9 cellular contexts compared by ENCODE assay signal in the genomic region with DNA sequence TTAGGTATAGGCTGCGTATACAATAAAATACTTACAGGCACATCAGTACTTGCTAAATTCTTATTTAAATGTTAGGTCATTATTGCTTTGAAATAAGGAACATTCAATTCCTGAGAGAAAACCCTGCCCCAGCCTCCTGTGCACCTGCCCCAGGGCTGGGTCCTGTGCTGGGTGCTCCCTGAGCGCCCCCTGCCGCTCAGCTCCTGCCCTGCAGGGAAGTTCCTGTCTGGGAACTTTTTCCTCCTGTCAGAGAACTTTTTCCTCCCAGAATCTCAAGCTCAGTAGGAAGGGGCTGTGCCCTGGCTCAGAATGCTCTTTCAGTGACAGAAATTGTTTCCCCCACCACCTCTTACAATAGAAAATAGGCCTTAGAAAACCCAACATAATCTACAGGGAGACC.
DNase-seq lines count a peak whose midpoint lies in the region; ATAC-seq, FAIRE-seq and TF ChIP-seq lines count a peak whose summit lies in the region.
"Had no signal": no experiment of that assay in that cellular context is flagged by ENCODE, and none has a peak within 500 bp of the region (broad histone marks: within the 10 kb centered on the region; RNA-seq: fewer than 3 reads in every experiment).

No MANE protein-coding gene starts in this region.

- peak; percentile 75 for TF ChIP-seq RAD21 in GM12878 (IDR thresholded peaks at IDR 0.05; ENCODE audit: insufficient read depth, low read depth, low read length)

- TF ChIP-seq POLR2A in breast epithelium (IDR thresholded peaks at IDR 0.05): no peak
- no peak for TF ChIP-seq POLR2A in GM12878 (IDR thresholded peaks at IDR 0.05; ENCODE audit: low read depth, low read length)
- TF ChIP-seq POLR2A in testis (IDR thresholded peaks at IDR 0.05): no peak

- no peak for FAIRE-seq in GM12878 (lab: Jason Lieb, UNC)

- no peaks in the 10 kb centered on the region for H3K9me3 Mint-ChIP-seq in MCF 10A (ENCODE audit: unreplicated experiment)

- H3K27ac ChIP-seq in breast epithelium (no peak overlapping the region), GM12878 (ENCODE audit: control insufficient read depth, insufficient read depth) (no peak overlapping the region), testis (no peak overlapping the region), aorta (ENCODE audit: low read depth in 1 of 2, low read length in 2 of 2) (no peak overlapping the region)

- intact Hi-C loops in MCF 10A (cut with micrococcal nuclease): no loop called here
- intact Hi-C loops in breast epithelium (cut with DNase I; ENCODE audit: low total_unique reads): no loop called here
- intact Hi-C loops in GM12878 (cut with micrococcal nuclease; ENCODE audit: unreplicated experiment): loop anchor here (10.0 kb wide), 1 partner anchor 573 kb away; no protein-coding TSS in a partner anchor
- intact Hi-C loops in testis (cut with DNase I; ENCODE audit: low total_unique reads): no loop called here
- intact Hi-C loops in aorta (cut with DNase I): no loop called here

- POLR2A ChIA-PET in MCF 10A (lab: Yijun Ruan, JAX) (no interaction called here), GM12878 (lab: Charles Lee) (interaction anchor here (0.7 to 4.0 kb wide), 6 partner anchors 9 to 464 kb away, joined by 3 to 11 read pairs (median 4); no protein-coding TSS in a partner anchor)

- H3K36me3 Mint-ChIP-seq in MCF 10A (ENCODE audit: insufficient read depth, unreplicated experiment): no peaks in the 10 kb centered on the region

- peaks cover 0 to 14% of the 10 kb centered on the region in 2 donors for H3K27me3 ChIP-seq in breast epithelium
- H3K27me3 ChIP-seq in GM12878 (replicated peaks in 1 of 2; ENCODE audit: control insufficient read depth in 2 of 2, insufficient read depth in 2 of 2, low read length in 1 of 2): peaks cover 0 to 3% of the 10 kb centered on the region in 2 experiments; a peak in 3 of 4 replicates
- no peaks in the 10 kb centered on the region for H3K27me3 ChIP-seq in testis
- H3K27me3 ChIP-seq in aorta (ENCODE audit: control insufficient read depth in 1 of 2, insufficient read depth in 2 of 2, low read length in 1 of 2): no peaks in the 10 kb centered on the region

- no peaks in the 10 kb centered on the region for H4K20me1 ChIP-seq in GM12878 (ENCODE audit: control insufficient read depth, insufficient read depth)

- CTCF ChIA-PET in MCF 10A (lab: Yijun Ruan, JAX) (interaction anchor here (0.8 to 1.9 kb wide), 4 partner anchors 12 to 20 kb away, joined by 3 to 7 read pairs (median 4); no protein-coding TSS in a partner anchor), GM12878 (lab: Yijun Ruan, JAX) (interaction anchor here (0.7 to 18.1 kb wide), 36 partner anchors 7 to 603 kb away, joined by 3 to 274 read pairs (median 5); no protein-coding TSS in a partner anchor)

- no TSS peak for BruUV-seq in MCF 10A (replicated peaks; lab: Mats Ljungman, UMichigan)
- no TSS peak for BruUV-seq in GM12878 (replicated peaks; lab: Mats Ljungman, UMichigan)

- H2AFZ ChIP-seq in GM12878 (ENCODE audit: control insufficient read depth, low read depth, low read length): no peak overlapping the region

- H3K9me3 ChIP-seq in breast epithelium (no peaks in the 10 kb centered on the region), GM12878 (replicated peaks; ENCODE audit: control insufficient read depth, insufficient read depth, low read length) (no peaks in the 10 kb centered on the region), testis (no peaks in the 10 kb centered on the region), aorta (ENCODE audit: control insufficient read depth, low read length) (no peaks in the 10 kb centered on the region)

- H3K4me3 ChIP-seq in breast epithelium (no peak overlapping the region), GM12878 (no peak overlapping the region), testis (no peak overlapping the region), aorta (ENCODE audit: low read length in 2 of 2) (no peak overlapping the region)

- H3K27me3 Mint-ChIP-seq in MCF 10A (ENCODE audit: insufficient read depth, unreplicated experiment): peaks cover 39% of the 10 kb centered on the region

- in situ Hi-C loops in GM12878 (cut with MboI): loop anchor here (10.0 to 25.0 kb wide), 4 partner anchors 465 to 723 kb away; no protein-coding TSS in a partner anchor

- H3K79me2 ChIP-seq in GM12878 (ENCODE audit: control insufficient read depth, insufficient read depth, low read length): peaks cover 6% of the 10 kb centered on the region

- peak; percentile 67 for TF ChIP-seq CTCF in MCF 10A (IDR thresholded peaks at IDR 0.05; ENCODE audit: unreplicated experiment)
- TF ChIP-seq CTCF in breast epithelium (IDR thresholded peaks at IDR 0.05): no peak
- peak; percentile 81 to 98 (median 94) for TF ChIP-seq CTCF in GM12878 (IDR thresholded peaks at IDR 0.05 in 2 of 3, conservative IDR thresholded peaks at IDR 0.05 in 1 of 3; ENCODE audit: control insufficient read depth in 2 of 3, extremely low read depth in 1 of 3, insufficient read depth in 1 of 3, low read depth in 3 of 3, low read length in 3 of 3)
- TF ChIP-seq CTCF in testis (IDR thresholded peaks at IDR 0.05): peak in 2 of 3 experiments; percentile 25 to 43

- H3K9ac ChIP-seq in GM12878 (ENCODE audit: control insufficient read depth, insufficient read depth, low read length): peak overlapping the region; percentile 28; the same call in 1 of the 2 replicates

- DNase-seq in MCF 10A (ENCODE audit: unreplicated experiment) (peak; percentile 30), breast epithelium (ENCODE audit: low spot score in 2 of 2) (no peak), OCI-M1 (lab: John Stamatoyannopoulos, UW) (peak; percentile 20), GM12878 (ENCODE audit: low read depth, low spot score) (no peak), testis (peak; percentile 35), aorta (no peak)
- DNase-seq: NCI-H2029 treated with DMSO at 0.1 percent for 48 hours had no signal

- H3K36me3 ChIP-seq in breast epithelium (no peaks in the 10 kb centered on the region), GM12878 (ENCODE audit: control insufficient read depth in 2 of 2, insufficient read depth in 2 of 2, low read length in 1 of 2) (no peaks in the 10 kb centered on the region), testis (ENCODE audit: low read depth, missing control alignments) (no peaks in the 10 kb centered on the region), aorta (ENCODE audit: control insufficient read depth in 1 of 2, insufficient read depth in 2 of 2, low read length in 1 of 2) (no peaks in the 10 kb centered on the region)

- no peak overlapping the region for H3K4me3 Mint-ChIP-seq in MCF 10A (ENCODE audit: unreplicated experiment)

- TF ChIP-seq EP300 in GM12878 (IDR thresholded peaks at IDR 0.05; ENCODE audit: borderline replicate concordance in 1 of 2, control insufficient read depth in 1 of 2, low read depth in 2 of 2, low read length in 2 of 2): no peak

- H3K27ac Mint-ChIP-seq in MCF 10A (ENCODE audit: low read depth, unreplicated experiment): no peak overlapping the region

- 2% methylated on average over 3 of the region's 3 CpGs for WGBS in GM12878 (ENCODE audit: insufficient coverage, insufficient replicate concordance, low lambda C conversion rate, missing lambda C conversion rate)
- WGBS in testis, 2 donors: 41 to 47% methylated on average over 3 of the region's 3 CpGs
- 25 to 26% methylated on average over 3 of the region's 3 CpGs for WGBS in aorta, 2 donors

- no peak overlapping the region for H3K4me2 ChIP-seq in GM12878 (ENCODE audit: control insufficient read depth, insufficient read depth)

- SMC1A ChIA-PET in GM12878 (lab: Charles Lee; ENCODE audit: uncharacterized antibody, unreplicated experiment): interaction anchor here (0.7 to 4.3 kb wide), 20 partner anchors 12 to 628 kb away, joined by 3 to 34 read pairs (median 4); no protein-coding TSS in a partner anchor

- no peaks in the 10 kb centered on the region for H3K4me1 Mint-ChIP-seq in MCF 10A (ENCODE audit: insufficient read depth, unreplicated experiment)

- RAD21 ChIA-PET in GM12878 (lab: Charles Lee; ENCODE audit: unreplicated experiment): interaction anchor here (1.0 to 5.6 kb wide), 12 partner anchors 8 to 599 kb away, joined by 3 to 67 read pairs (median 6); no protein-coding TSS in a partner anchor

- no peaks in the 10 kb centered on the region for H3K4me1 ChIP-seq in breast epithelium
- H3K4me1 ChIP-seq in GM12878 (ENCODE audit: control insufficient read depth, insufficient read depth, low read length): no peaks in the 10 kb centered on the region
- no peaks in the 10 kb centered on the region for H3K4me1 ChIP-seq in testis
- H3K4me1 ChIP-seq in aorta (ENCODE audit: control insufficient read depth in 1 of 2, insufficient read depth in 2 of 2, low read length in 2 of 2): no peaks in the 10 kb centered on the region

- peak; percentile 81 for ATAC-seq in GM12878
- no peak for ATAC-seq in HG03354 (IDR thresholded peaks at IDR 0.05; ENCODE audit: poor library complexity, severe bottlenecking, unreplicated experiment)
- ATAC-seq in activated CD4-positive, CD25-positive, alpha-beta regulatory T cell treated with anti-CD3 and anti-CD28 coated beads, Interleukin-2, amount 50 U/mL, for 24 hours: no peak
- ATAC-seq in aorta (ENCODE audit: low FRiP score): no peak

TF ChIP-seq in GM12878, 131 proteins besides CTCF, POLR2A, EP300 and RAD21 (continues in another document):
- TF ChIP-seq GABPA (IDR thresholded peaks at IDR 0.05; ENCODE audit: low read depth) (no peak), FOS (IDR thresholded peaks at IDR 0.05; ENCODE audit: borderline replicate concordance, extremely low read depth, insufficient read length) (no peak), BCLAF1 (IDR thresholded peaks at IDR 0.05) (no peak)

Comparison
In these comparisons a context has a peak if more than half of its experiments do, and no peak if none do; other contexts are left out.
1. DNase-seq: peak in MCF 10A (single experiment), OCI-M1 (single experiment) and testis (single experiment); none in breast epithelium (0 of 2), GM12878 (single experiment) and aorta (0 of 2).
2. CTCF ChIP-seq: peak in MCF 10A (single experiment), GM12878 (3 of 3) and testis (2 of 3); none in breast epithelium (0 of 3).